8 cellular contexts compared by ENCODE assay signal in the genomic region with DNA sequence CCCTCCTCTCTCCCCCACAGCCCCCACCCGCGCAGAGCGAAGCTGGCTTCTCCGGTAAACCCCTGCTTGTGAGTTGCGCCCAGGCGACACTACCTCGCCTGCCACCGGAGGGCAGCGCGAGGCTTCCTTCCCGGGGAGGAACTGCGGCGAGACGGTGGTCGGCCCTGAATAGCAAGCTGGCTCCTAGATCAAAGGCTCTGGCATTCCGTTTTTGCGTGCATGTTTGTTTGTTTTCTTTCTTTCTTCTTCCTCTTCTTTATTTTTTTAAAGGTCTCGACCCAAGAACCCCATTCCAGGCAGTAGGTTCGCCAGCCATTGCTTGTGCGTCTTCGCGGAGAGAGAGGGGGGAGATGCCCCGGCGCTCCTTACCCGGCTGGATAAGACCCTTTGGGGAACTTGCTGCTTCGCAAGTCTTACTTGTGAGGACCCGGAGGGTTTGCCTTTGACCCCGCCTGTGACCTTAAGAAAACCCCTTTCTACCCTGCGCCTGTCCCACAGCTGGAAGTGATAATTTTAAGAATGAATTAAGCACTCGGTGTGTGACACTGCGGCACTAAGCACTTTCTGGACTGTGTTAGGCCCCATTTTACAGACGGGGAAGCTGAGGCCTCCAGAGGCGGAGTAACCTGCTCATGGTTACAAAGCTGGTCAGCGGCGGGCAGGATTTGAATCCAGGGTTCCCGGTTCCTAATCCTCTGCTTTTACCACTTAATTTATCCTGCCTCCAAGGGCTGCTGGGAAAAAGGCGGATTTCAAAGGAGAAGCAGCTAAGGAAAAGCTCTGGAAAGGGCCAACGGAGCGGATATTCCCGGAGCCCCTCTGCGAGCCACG.
A peak's percentile ranks its signal among the peaks of the same experiment; 100 is the strongest.
DNase-seq lines count a peak whose midpoint lies in the region; TF ChIP-seq lines count a peak whose summit lies in the region.

No MANE protein-coding gene starts in this region.

- peak; percentile 3; the same call in 1 of the 2 replicates for TF ChIP-seq RAD21 in Ishikawa (IDR thresholded peaks at IDR 0.05; ENCODE audit: low read depth)
- TF ChIP-seq RAD21 in liver (IDR thresholded peaks at IDR 0.05) = peak; percentile 87 to 88

- H3K27me3 ChIP-seq in liver (ENCODE audit: control insufficient read depth in 4 of 4, insufficient read depth in 4 of 4, low read length in 3 of 4) = no peaks in the 10 kb centered on the region

- no peak for TF ChIP-seq EP300 in Ishikawa (IDR thresholded peaks at IDR 0.05; ENCODE audit: borderline replicate concordance)

- peak overlapping the region; percentile 23 to 52 for H3K27ac ChIP-seq in liver (ENCODE audit: low read depth in 1 of 2, low read length in 2 of 2)

- WGBS in liver = 3% methylated on average over 42 of the region's 42 CpGs

- peak; percentile 84 for DNase-seq in dermis blood vessel endothelial cell
- DNase-seq in stimulated activated CD4-positive, alpha-beta T cell treated with anti-CD3 and anti-CD28 coated beads, Interleukin-4, amount 100 ng/mL, for 24 hours = peak; percentile 24
- no peak for DNase-seq in foreskin melanocyte
- no peak for DNase-seq in dedifferentiated amniotic fluid mesenchymal stem cell (ENCODE audit: extremely low spot score)

- no peaks in the 10 kb centered on the region for H3K36me3 Mint-ChIP-seq in T-helper 1 cell treated with Interleukin-12 subunit alpha and Interleukin-12 subunit beta and Interleukin-4 antibody, amounts not matched to agents 30 μg/mL and 1 μg/mL, for 36 hours (ENCODE audit: low read depth)

- no peaks in the 10 kb centered on the region for H3K9me3 ChIP-seq in liver (ENCODE audit: control insufficient read depth in 4 of 4, low read length in 3 of 4)

- H3K4me1 Mint-ChIP-seq in T-helper 1 cell treated with Interleukin-12 subunit alpha and Interleukin-12 subunit beta and Interleukin-4 antibody, amounts not matched to agents 30 μg/mL and 1 μg/mL, for 36 hours (ENCODE audit: low read depth) = peaks cover 10% of the 10 kb centered on the region

- peak overlapping the region; percentile 10 to 11 for H3K9ac ChIP-seq in liver (ENCODE audit: low read depth in 1 of 2, low read length in 2 of 2)

- H3K4me1 ChIP-seq in liver (ENCODE audit: control insufficient read depth in 4 of 4, insufficient read depth in 4 of 4, low read length in 3 of 4) = peaks cover 6 to 18% (median 13%) of the 10 kb centered on the region in 4 donors

- no peaks in the 10 kb centered on the region for H3K36me3 ChIP-seq in liver (ENCODE audit: control insufficient read depth in 4 of 4, insufficient read depth in 3 of 4, low read depth in 1 of 4, low read length in 3 of 4)

- peak overlapping the region; percentile 57; the same call in 1 of the 2 replicates for H3K4me3 ChIP-seq in GM08714 (ENCODE audit: low read length)
- H3K4me3 ChIP-seq in liver (ENCODE audit: low read depth in 1 of 3, low read length in 3 of 3) = peak overlapping the region; percentile 17 to 50 (median 37)

- no peaks in the 10 kb centered on the region for H3K9me3 Mint-ChIP-seq in T-helper 1 cell treated with Interleukin-12 subunit alpha and Interleukin-12 subunit beta and Interleukin-4 antibody, amounts not matched to agents 30 μg/mL and 1 μg/mL, for 36 hours

- peaks cover 56% of the 10 kb centered on the region for H3K27me3 Mint-ChIP-seq in T-helper 1 cell treated with Interleukin-12 subunit alpha and Interleukin-12 subunit beta and Interleukin-4 antibody, amounts not matched to agents 30 μg/mL and 1 μg/mL, for 36 hours (ENCODE audit: low read depth)

- peak overlapping the region; percentile 64 for H3K4me3 Mint-ChIP-seq in T-helper 1 cell treated with Interleukin-12 subunit alpha and Interleukin-12 subunit beta and Interleukin-4 antibody, amounts not matched to agents 30 μg/mL and 1 μg/mL, for 36 hours

- peak; percentile 57 for TF ChIP-seq CTCF in liver (IDR thresholded peaks at IDR 0.05; ENCODE audit: low read depth, low read length, missing input control)

- H3K27ac Mint-ChIP-seq in T-helper 1 cell treated with Interleukin-12 subunit alpha and Interleukin-12 subunit beta and Interleukin-4 antibody, amounts not matched to agents 30 μg/mL and 1 μg/mL, for 36 hours = no peak overlapping the region

TF ChIP-seq in Ishikawa, 13 proteins besides CTCF, POLR2A, EP300 and RAD21:
- TF ChIP-seq CEBPB (IDR thresholded peaks at IDR 0.05) = no peak
- no peak for TF ChIP-seq TCF12 (IDR thresholded peaks at IDR 0.05; ENCODE audit: low read depth)
- no peak for TF ChIP-seq MAX (IDR thresholded peaks at IDR 0.05)
- no peak for TF ChIP-seq TAF1 (IDR thresholded peaks at IDR 0.05; ENCODE audit: low read depth)
- TF ChIP-seq ZBTB7A (IDR thresholded peaks at IDR 0.05; ENCODE audit: low read depth) = no peak
- TF ChIP-seq YY1 (IDR thresholded peaks at IDR 0.05; ENCODE audit: low read depth) = no peak
- no peak for TF ChIP-seq TEAD4 (IDR thresholded peaks at IDR 0.05)

TF ChIP-seq in liver, 16 proteins besides CTCF, POLR2A, EP300 and RAD21:
- TF ChIP-seq FOXA2 (IDR thresholded peaks at IDR 0.05) = no peak
- TF ChIP-seq TAF1 (conservative IDR thresholded peaks at IDR 0.05) = no peak
- no peak for TF ChIP-seq JUND (IDR thresholded peaks at IDR 0.05)
- TF ChIP-seq GABPA (IDR thresholded peaks at IDR 0.05 in 1 of 2, conservative IDR thresholded peaks at IDR 0.05 in 1 of 2) = no peak
- TF ChIP-seq HNF4A (conservative IDR thresholded peaks at IDR 0.05) = no peak
- no peak for TF ChIP-seq MAX (IDR thresholded peaks at IDR 0.05)
- no peak for TF ChIP-seq NR2F2 (IDR thresholded peaks at IDR 0.05)
- TF ChIP-seq YY1 (IDR thresholded peaks at IDR 0.05) = no peak
- TF ChIP-seq, protein P1, sequence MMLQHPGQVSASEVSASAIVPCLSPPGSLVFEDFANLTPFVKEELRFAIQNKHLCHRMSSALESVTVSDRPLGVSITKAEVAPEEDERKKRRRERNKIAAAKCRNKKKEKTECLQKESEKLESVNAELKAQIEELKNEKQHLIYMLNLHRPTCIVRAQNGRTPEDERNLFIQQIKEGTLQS (IDR thresholded peaks at IDR 0.05) = no peak
- TF ChIP-seq SP1 (IDR thresholded peaks at IDR 0.05) = no peak
- no peak for TF ChIP-seq EGR1 (IDR thresholded peaks at IDR 0.05; ENCODE audit: low read depth in 2 of 2)
- no peak for TF ChIP-seq FOXA1 (IDR thresholded peaks at IDR 0.05)
- no peak for TF ChIP-seq REST (IDR thresholded peaks at IDR 0.05)
TF ChIP-seq in liver: peak in this region for 0.

Comparison
In these comparisons a context has a peak if more than half of its experiments do, and no peak if none do; other contexts are left out.
1. DNase-seq: peak in dermis blood vessel endothelial cell (single experiment) and stimulated activated CD4-positive, alpha-beta T cell treated with anti-CD3 and anti-CD28 coated beads, Interleukin-4, amount 100 ng/mL, for 24 hours (single experiment); none in foreskin melanocyte (single experiment) and dedifferentiated amniotic fluid mesenchymal stem cell (single experiment).